In genomic region chr1:206493279-206493678, GRCh38 we compare ENCODE assay signal across 1 cellular context.
TF ChIP-seq lines count a peak whose summit lies in the region.

No MANE protein-coding gene starts in this region.

TF ChIP-seq in HepG2, 621 proteins besides CTCF, POLR2A, EP300 and RAD21:
- TF ChIP-seq LCORL (IDR thresholded peaks at IDR 0.05) (peak; percentile 69), LCORL (CRISPR knock-in tag; IDR thresholded peaks at IDR 0.05) (no peak), ARID4A (CRISPR knock-in tag; IDR thresholded peaks at IDR 0.05; ENCODE audit: borderline replicate concordance) (no peak), ZNF777 (CRISPR knock-in tag; IDR thresholded peaks at IDR 0.05) (no peak), ZSCAN9 (CRISPR knock-in tag; IDR thresholded peaks at IDR 0.05; ENCODE audit: borderline replicate concordance) (no peak), ZNF232 (CRISPR knock-in tag; IDR thresholded peaks at IDR 0.05; ENCODE audit: borderline replicate concordance) (no peak), EED (CRISPR knock-in tag; IDR thresholded peaks at IDR 0.05) (no peak)
